In genomic region chr16:30064746-30065111, GRCh38 we compare ENCODE assay signal across 6 cellular contexts. TPM values are rescaled to one million over a fixed set of nuclear protein-coding genes. Genes with fewer than 3 reads are reported as not detected.
DNase-seq lines count a peak whose midpoint lies in the region; ATAC-seq and TF ChIP-seq lines count a peak whose summit lies in the region.

No MANE protein-coding gene starts in this region.

- peaks cover 55% of the 10 kb centered on the region for H3K36me3 Mint-ChIP-seq in activated CD8-positive, alpha-beta T cell treated with anti-CD3 and anti-CD28 coated beads for 36 hours (ENCODE audit: low read depth)

- POLR2A ChIA-PET in activated CD8-positive, alpha-beta T cell treated with anti-CD3 and anti-CD28 coated beads for 36 hours (lab: Charles Lee), result interaction anchor here (1.0 to 6.3 kb wide), 12 partner anchors 10 to 586 kb away, joined by 3 to 83 read pairs (median 6); partner anchors contain the start of genes HIRIP3, INO80E, KIF22 and MAPK3

- TF ChIP-seq CTCF in GM12864 (IDR thresholded peaks at IDR 0.05; ENCODE audit: low read depth, low read length, missing control alignments) (no peak), lung (IDR thresholded peaks at IDR 0.05; ENCODE audit: control extremely low read depth, extremely low read depth) (no peak)
- TF ChIP-seq CTCF in activated CD8-positive, alpha-beta T cell treated with anti-CD3 and anti-CD28 coated beads for 36 hours (IDR thresholded peaks at IDR 0.05), result no peak

- no peaks in the 10 kb centered on the region for H3K27me3 ChIP-seq in lung (ENCODE audit: control insufficient read depth, insufficient read depth)

- H3K4me3 ChIP-seq in GM12864 (ENCODE audit: low read depth, low read length) (peak overlapping the region; percentile 78), lung (peak overlapping the region; percentile 68)

- CTCF ChIA-PET in activated CD8-positive, alpha-beta T cell treated with anti-CD3 and anti-CD28 coated beads for 36 hours (lab: Charles Lee), result interaction anchor here (2.0 to 3.2 kb wide), 3 partner anchors 9 to 249 kb away, joined by 5 to 14 read pairs (median 10); partner anchors contain the start of genes PAGR1 and TBX6

- H3K4me1 Mint-ChIP-seq in activated CD8-positive, alpha-beta T cell treated with anti-CD3 and anti-CD28 coated beads for 36 hours (ENCODE audit: low read depth), result peaks cover 29% of the 10 kb centered on the region

- WGBS in lung, 2 donors, result 0 to 1% methylated on average over 12 to 26 of the region's 26 CpGs

- no peaks in the 10 kb centered on the region for H3K27me3 Mint-ChIP-seq in activated CD8-positive, alpha-beta T cell treated with anti-CD3 and anti-CD28 coated beads for 36 hours

- peak overlapping the region; percentile 100 for H3K27ac Mint-ChIP-seq in activated CD8-positive, alpha-beta T cell treated with anti-CD3 and anti-CD28 coated beads for 36 hours

- no peak for ATAC-seq in activated CD8-positive, alpha-beta T cell treated with anti-CD3 and anti-CD28 coated beads for 36 hours
- ATAC-seq in lung (ENCODE audit: insufficient read depth, low FRiP score), result no peak
- ATAC-seq in GM18868 (IDR thresholded peaks at IDR 0.05; ENCODE audit: unreplicated experiment), result no peak

- peaks cover 7 to 20% of the 10 kb centered on the region in 2 donors for H3K4me1 ChIP-seq in lung (ENCODE audit: control insufficient read depth in 2 of 2, insufficient read depth in 2 of 2, low read length in 2 of 2)

- peak overlapping the region; percentile 97 to 99 for H3K27ac ChIP-seq in lung (ENCODE audit: low read depth in 1 of 2, low read length in 1 of 2)

- intact Hi-C loops in activated CD8-positive, alpha-beta T cell treated with anti-CD3 and anti-CD28 coated beads for 36 hours (cut with micrococcal nuclease), result loop anchor here (10.0 kb wide), 1 partner anchor 310 kb away; the partner anchor contains the start of genes MYL11 and TBC1D10B

- peak overlapping the region; percentile 91 for H3K4me3 Mint-ChIP-seq in activated CD8-positive, alpha-beta T cell treated with anti-CD3 and anti-CD28 coated beads for 36 hours

- no peak for DNase-seq in GM12864 (ENCODE audit: low read depth)
- DNase-seq in activated CD8-positive, alpha-beta T cell treated with anti-CD3 and anti-CD28 coated beads for 36 hours, result no peak
- DNase-seq in lung (ENCODE audit: low spot score), result no peak
- DNase-seq in NCI-H345 (lab: John Stamatoyannopoulos, UW), result no peak
- no peak for DNase-seq in Ammon's horn (ENCODE audit: low spot score)

- no peaks in the 10 kb centered on the region for H3K9me3 Mint-ChIP-seq in activated CD8-positive, alpha-beta T cell treated with anti-CD3 and anti-CD28 coated beads for 36 hours

- peaks cover 5 to 26% of the 10 kb centered on the region in 2 donors for H3K36me3 ChIP-seq in lung (ENCODE audit: control insufficient read depth in 2 of 2, insufficient read depth in 2 of 2, low read length in 2 of 2)

- H3K9me3 ChIP-seq in lung (ENCODE audit: control insufficient read depth in 2 of 2, insufficient read depth in 1 of 2, low read length in 1 of 2), result no peaks in the 10 kb centered on the region

RNA-seq across cellular contexts. Expression of gene ALDOA, which starts 0.8 kb away (rescaled TPM):
- 1,000 to 10,000 TPM; 3,042 to 3,081 TPM for total RNA-seq in activated CD8-positive, alpha-beta T cell treated with anti-CD3 and anti-CD28 coated beads for 36 hours
- total RNA-seq in lung, result 1,000 to 10,000 TPM in 1 of 2 donors, 100 to 1,000 TPM in 1; 265 to 1,167 TPM
- 1,000 to 10,000 TPM in 1 of 2 donors, 100 to 1,000 TPM in 1; 756 to 1,371 TPM for polyA plus RNA-seq in lung

RNA-seq across cellular contexts. Expression of gene PPP4C, which starts 11.1 kb away (rescaled TPM):
- 100 to 1,000 TPM; 116 to 121 TPM for total RNA-seq in activated CD8-positive, alpha-beta T cell treated with anti-CD3 and anti-CD28 coated beads for 36 hours
- total RNA-seq in lung, result 10 to 100 TPM; 51.7 to 90.7 TPM
- 100 to 1,000 TPM; 113 to 143 TPM for polyA plus RNA-seq in lung

RNA-seq across cellular contexts. Expression of gene TBX6, which starts 27.0 kb away (rescaled TPM):
- 1 to 10 TPM; 2.5 TPM for total RNA-seq in activated CD8-positive, alpha-beta T cell treated with anti-CD3 and anti-CD28 coated beads for 36 hours
- 1 to 10 TPM in 1 of 2 donors, under 1 TPM in 1; 0.60 to 1.7 TPM for total RNA-seq in lung
- polyA plus RNA-seq in lung, result 1 to 10 TPM; 1.1 to 1.6 TPM

RNA-seq across cellular contexts. Expression of gene YPEL3, which starts 31.3 kb away (rescaled TPM):
- total RNA-seq in activated CD8-positive, alpha-beta T cell treated with anti-CD3 and anti-CD28 coated beads for 36 hours, result 10 to 100 TPM; 17.7 to 19.5 TPM
- 10 to 100 TPM; 56.2 to 69.0 TPM for total RNA-seq in lung
- polyA plus RNA-seq in lung, result 100 to 1,000 TPM; 118 to 208 TPM

RNA-seq across cellular contexts. Expression of gene TLCD3B, which starts 33.7 kb away (rescaled TPM):
- 1 to 10 TPM; 3.5 to 3.6 TPM for total RNA-seq in activated CD8-positive, alpha-beta T cell treated with anti-CD3 and anti-CD28 coated beads for 36 hours
- total RNA-seq in lung, result under 1 TPM in 1 of 2 donors, not detected in 1; 0.43 TPM
- polyA plus RNA-seq in lung, result under 1 TPM in 1 of 2 donors, not detected in 1; 0.03 TPM
